ENCODE assay signal across 17 cellular contexts in the genomic region with DNA sequence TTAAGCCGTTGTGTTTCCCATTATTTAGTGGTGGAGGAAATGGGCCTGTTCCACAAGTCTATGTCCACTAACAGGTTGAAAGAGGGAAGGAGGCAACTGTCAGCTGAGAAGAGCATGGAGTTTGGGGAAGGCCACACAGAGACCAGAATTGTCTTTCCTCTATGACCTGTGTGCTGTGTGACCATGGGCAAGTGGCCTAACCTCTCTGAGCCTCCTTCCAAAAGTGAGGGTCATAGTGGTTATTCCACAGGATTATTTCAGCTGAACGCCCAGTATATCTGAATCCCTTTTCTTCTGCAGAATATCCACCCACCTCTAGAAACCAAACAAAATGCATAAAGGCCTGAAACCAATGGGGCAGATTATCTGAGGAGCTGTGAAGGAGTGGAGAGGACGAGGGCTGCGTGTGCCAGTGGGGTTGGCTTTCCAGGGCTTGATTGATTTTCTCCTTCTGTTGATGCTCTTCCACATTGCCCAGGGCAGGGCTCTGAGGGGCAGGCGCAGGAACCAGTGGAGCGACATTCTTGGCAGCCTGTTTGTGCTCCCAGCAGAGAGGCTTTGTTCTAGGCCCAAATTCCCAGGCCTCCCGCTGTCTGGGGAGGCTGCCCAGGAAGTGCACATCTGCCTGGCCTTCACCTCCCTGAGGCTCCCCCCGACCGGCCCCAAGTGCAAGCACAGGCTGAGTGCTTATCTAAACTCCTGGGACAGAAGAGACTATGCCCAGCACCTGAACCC.
DNase-seq lines count a peak whose midpoint lies in the region; ATAC-seq, FAIRE-seq and TF ChIP-seq lines count a peak whose summit lies in the region.
"Had no signal": no experiment of that assay in that cellular context is flagged by ENCODE, and none has a peak within 500 bp of the region (broad histone marks: within the 10 kb centered on the region; RNA-seq: fewer than 3 reads in every experiment).

No MANE protein-coding gene starts in this region.

- WGBS in HepG2 (ENCODE audit: low lambda C conversion rate), result 3% methylated on average over 7 of the region's 9 CpGs
- WGBS in GM23248 (ENCODE audit: low coverage in 1 of 2, low lambda C conversion rate in 2 of 2, missing lambda C conversion rate in 2 of 2), 2 experiments, result 17 to 20% methylated on average over 9 of the region's 9 CpGs
- 55 to 76% (median 65%) methylated on average over 4 to 9 of the region's 9 CpGs for WGBS in adrenal gland, 4 donors

- DNase-seq in DMS153 (lab: John Stamatoyannopoulos, UW) (peak; percentile 72), NCI-H1092 (lab: John Stamatoyannopoulos, UW) (peak; percentile 37), ecto neural progenitor cell (ENCODE audit: low spot score) (peak; percentile 60), HepG2 (ENCODE audit: low spot score) (no peak), hepatic stellate cell (ENCODE audit: low spot score) (no peak), GM23248 (no peak), adrenal gland (no peak)
- DNase-seq in stimulated activated CD4-positive, alpha-beta T cell treated with anti-CD3 and anti-CD28 coated beads, Interleukin-1b, Interleukin-23, amount 100 ng/mL, for 48 hours, result no peak
- DNase-seq: activated CD4-positive, alpha-beta memory T cell treated with anti-CD3 and anti-CD28 coated beads, Interleukin-2, amount 10 ng/mL, durations not matched to agents 7 days and 5 days; anterior cingulate cortex; dermis blood vessel endothelial cell; hypothalamus; mesenchymal stem cell; NCI-H1105 treated with DMSO at 0.1 percent for 48 hours had no signal

- no peaks in the 10 kb centered on the region for H4K20me1 ChIP-seq in HepG2 (ENCODE audit: insufficient read depth, low read length)
- no peaks in the 10 kb centered on the region for H4K20me1 ChIP-seq in GM23248 (ENCODE audit: insufficient read depth)

- no peaks in the 10 kb centered on the region for H3K9me2 ChIP-seq in GM23248 (ENCODE audit: insufficient read depth)

- H3K4me3 ChIP-seq in HepG2 (replicated peaks in 1 of 3; ENCODE audit: insufficient read depth in 1 of 3, low read depth in 2 of 3, low read length in 3 of 3), result no peak overlapping the region
- no peak overlapping the region for H3K4me3 ChIP-seq in GM23248
- H3K4me3 ChIP-seq in adrenal gland, result no peak overlapping the region

- no peak for TF ChIP-seq CTCF in HepG2 (CRISPR knock-in tag; IDR thresholded peaks at IDR 0.05)
- no peak for TF ChIP-seq CTCF in adrenal gland (IDR thresholded peaks at IDR 0.05)

- BruUV-seq in HepG2 (replicated peaks; lab: Mats Ljungman, UMichigan), result no TSS peak

- intact Hi-C loops in HepG2 (cut with micrococcal nuclease; ENCODE audit: unreplicated experiment) (no loop called here), adrenal gland (cut with DNase I) (no loop called here)

- H3K9ac ChIP-seq in HepG2 (ENCODE audit: insufficient read depth, low read depth, low read length), result no peak overlapping the region
- no peak overlapping the region for H3K9ac ChIP-seq in GM23248

- no peak for TF ChIP-seq POLR2A in HepG2 (IDR thresholded peaks at IDR 0.05; ENCODE audit: insufficient read depth in 1 of 2, low read depth in 2 of 2, low read length in 2 of 2)
- TF ChIP-seq POLR2A in adrenal gland (IDR thresholded peaks at IDR 0.05), result no peak

- no peak for TF ChIP-seq RAD21 in HepG2 (CRISPR knock-in tag; IDR thresholded peaks at IDR 0.05)

- H3F3A ChIP-seq in GM23248 (ENCODE audit: insufficient read depth), result no peaks in the 10 kb centered on the region

- H3K36me3 ChIP-seq in HepG2 (replicated peaks in 1 of 2; ENCODE audit: control insufficient read depth in 1 of 2, insufficient read depth in 2 of 2, low read length in 2 of 2), result no peaks in the 10 kb centered on the region
- H3K36me3 ChIP-seq in GM23248 (ENCODE audit: low read depth), result no peaks in the 10 kb centered on the region
- H3K36me3 ChIP-seq in adrenal gland (replicated peaks in 1 of 2), result no peaks in the 10 kb centered on the region

- H2AFZ ChIP-seq in HepG2 (ENCODE audit: low read length), result no peak overlapping the region
- H2AFZ ChIP-seq in GM23248, result no peak overlapping the region

- CTCF ChIA-PET in HepG2 (lab: Yijun Ruan, JAX; ENCODE audit: low intra/inter-chr PET ratio, low total read pairs), result no interaction called here

- TF ChIP-seq EP300 in HepG2 (IDR thresholded peaks at IDR 0.05; ENCODE audit: low read depth in 2 of 2, low read length in 2 of 2) (no peak), HepG2 (CRISPR knock-in tag; IDR thresholded peaks at IDR 0.05; ENCODE audit: borderline replicate concordance) (no peak)

- no peak for ATAC-seq in HepG2
- ATAC-seq: activated T-helper 17 cell treated with anti-CD3 and anti-CD28 coated beads, Interleukin-2, amount 50 U/mL, for 72 hours; SK-N-SH treated with all-trans-retinoic acid at 6 μM for 48 hours had no signal

- FAIRE-seq in HepG2 (lab: Jason Lieb, UNC), result no peak
- FAIRE-seq: urothelium cell line had no signal

- POLR2A ChIA-PET in HepG2 (lab: Yijun Ruan, JAX), result no interaction called here

- no peak overlapping the region for H3K4me2 ChIP-seq in HepG2 (ENCODE audit: low read depth, low read length)
- H3K4me2 ChIP-seq in GM23248 (ENCODE audit: unreplicated experiment), result no peak overlapping the region

- in situ Hi-C loops in HepG2 (cut with HindIII; ENCODE audit: extremely low pct_ligation_motif_present, low pct_unique_long_range_greater_than_20kb) (no loop called here), GM23248 (cut with MboI) (no loop called here)

- no peak overlapping the region for H3K27ac ChIP-seq in HepG2 (ENCODE audit: extremely low read length, insufficient read depth, low read length)
- H3K27ac ChIP-seq in GM23248, result no peak overlapping the region
- no peak overlapping the region for H3K27ac ChIP-seq in adrenal gland

- H3K9me3 ChIP-seq in HepG2 (ENCODE audit: low read length) (no peaks in the 10 kb centered on the region), GM23248 (ENCODE audit: low read depth) (no peaks in the 10 kb centered on the region), adrenal gland (replicated peaks in 1 of 3) (no peaks in the 10 kb centered on the region)

- H3K27me3 ChIP-seq in HepG2 (ENCODE audit: control insufficient read depth in 1 of 2, insufficient read depth in 2 of 2, low read length in 2 of 2) (peaks cover 0 to 3% of the 10 kb centered on the region in 2 experiments; a peak in 2 of 5 replicates), GM23248 (replicated peaks; ENCODE audit: insufficient read depth) (no peaks in the 10 kb centered on the region), adrenal gland (no peaks in the 10 kb centered on the region)

- H3K79me2 ChIP-seq in HepG2 (ENCODE audit: insufficient read depth, low read length) (no peaks in the 10 kb centered on the region), GM23248 (ENCODE audit: insufficient read depth) (no peaks in the 10 kb centered on the region)

- H3K4me1 ChIP-seq in HepG2 (ENCODE audit: insufficient read depth, low read length) (no peaks in the 10 kb centered on the region), GM23248 (ENCODE audit: insufficient read depth) (no peaks in the 10 kb centered on the region), adrenal gland (replicated peaks in 1 of 2) (peaks cover 0 to 4% of the 10 kb centered on the region in 2 donors)

TF ChIP-seq in HepG2, 621 proteins besides CTCF, POLR2A, EP300 and RAD21:
- TF ChIP-seq ZNF768 (CRISPR knock-in tag; IDR thresholded peaks at IDR 0.05), result peak; percentile 52; the same call in 1 of the 2 replicates
- TF ChIP-seq, protein P1, sequence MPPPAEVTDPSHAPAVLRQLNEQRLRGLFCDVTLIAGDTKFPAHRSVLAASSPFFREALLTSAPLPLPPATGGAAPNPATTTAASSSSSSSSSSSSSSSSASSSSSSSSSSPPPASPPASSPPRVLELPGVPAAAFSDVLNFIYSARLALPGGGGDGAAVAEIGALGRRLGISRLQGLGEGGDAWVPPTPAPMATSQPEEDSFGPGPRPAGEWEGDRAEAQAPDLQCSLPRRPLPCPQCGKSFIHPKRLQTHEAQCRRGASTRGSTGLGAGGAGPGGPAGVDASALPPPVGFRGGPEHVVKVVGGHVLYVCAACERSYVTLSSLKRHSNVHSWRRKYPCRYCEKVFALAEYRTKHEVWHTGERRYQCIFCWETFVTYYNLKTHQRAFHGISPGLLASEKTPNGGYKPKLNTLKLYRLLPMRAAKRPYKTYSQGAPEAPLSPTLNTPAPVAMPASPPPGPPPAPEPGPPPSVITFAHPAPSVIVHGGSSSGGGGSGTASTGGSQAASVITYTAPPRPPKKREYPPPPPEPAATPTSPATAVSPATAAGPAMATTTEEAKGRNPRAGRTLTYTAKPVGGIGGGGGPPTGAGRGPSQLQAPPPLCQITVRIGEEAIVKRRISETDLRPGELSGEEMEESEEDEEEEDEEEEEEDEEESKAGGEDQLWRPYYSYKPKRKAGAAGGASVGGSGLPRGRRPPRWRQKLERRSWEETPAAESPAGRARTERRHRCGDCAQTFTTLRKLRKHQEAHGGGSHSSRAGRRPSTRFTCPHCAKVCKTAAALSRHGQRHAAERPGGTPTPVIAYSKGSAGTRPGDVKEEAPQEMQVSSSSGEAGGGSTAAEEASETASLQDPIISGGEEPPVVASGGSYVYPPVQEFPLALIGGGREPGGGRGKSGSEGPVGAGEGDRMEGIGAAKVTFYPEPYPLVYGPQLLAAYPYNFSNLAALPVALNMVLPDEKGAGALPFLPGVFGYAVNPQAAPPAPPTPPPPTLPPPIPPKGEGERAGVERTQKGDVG (CRISPR knock-in tag; IDR thresholded peaks at IDR 0.05; ENCODE audit: borderline replicate concordance), result no peak

Comparison
In these comparisons a context has a peak if more than half of its experiments do, and no peak if none do; other contexts are left out.
1. DNase-seq: peak in DMS153 (single experiment), NCI-H1092 (single experiment) and ecto neural progenitor cell (single experiment); none in HepG2 (single experiment), hepatic stellate cell (single experiment), GM23248 (single experiment), stimulated activated CD4-positive, alpha-beta T cell treated with anti-CD3 and anti-CD28 coated beads, Interleukin-1b, Interleukin-23, amount 100 ng/mL, for 48 hours (single experiment) and adrenal gland (0 of 7).